Comparison of ENCODE assay signal across 1 cellular context in the genomic region with DNA sequence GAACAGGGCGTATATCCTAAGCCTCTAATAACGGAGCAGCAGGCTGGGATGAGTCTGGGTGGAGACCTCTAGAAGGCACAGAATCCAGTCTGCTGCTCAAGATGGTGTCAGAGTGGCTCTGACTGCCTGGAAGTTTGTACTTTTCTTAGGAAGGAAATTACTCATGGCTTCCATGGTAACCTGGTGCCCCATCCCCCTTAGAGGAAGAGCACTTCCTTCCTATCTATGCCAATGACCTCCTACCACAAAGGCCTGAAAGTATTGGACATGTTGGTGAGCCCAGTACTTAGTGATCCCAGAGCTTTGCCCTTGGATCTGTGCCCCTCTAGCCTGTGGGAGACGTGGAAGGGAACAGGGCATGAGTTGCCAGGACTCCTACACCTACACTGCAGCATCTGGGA.
TF ChIP-seq lines count a peak whose summit lies in the region.

No MANE protein-coding gene starts in this region.

TF ChIP-seq in IMR-90, 13 proteins besides CTCF, POLR2A, EP300 and RAD21:
- TF ChIP-seq, protein P1, sequence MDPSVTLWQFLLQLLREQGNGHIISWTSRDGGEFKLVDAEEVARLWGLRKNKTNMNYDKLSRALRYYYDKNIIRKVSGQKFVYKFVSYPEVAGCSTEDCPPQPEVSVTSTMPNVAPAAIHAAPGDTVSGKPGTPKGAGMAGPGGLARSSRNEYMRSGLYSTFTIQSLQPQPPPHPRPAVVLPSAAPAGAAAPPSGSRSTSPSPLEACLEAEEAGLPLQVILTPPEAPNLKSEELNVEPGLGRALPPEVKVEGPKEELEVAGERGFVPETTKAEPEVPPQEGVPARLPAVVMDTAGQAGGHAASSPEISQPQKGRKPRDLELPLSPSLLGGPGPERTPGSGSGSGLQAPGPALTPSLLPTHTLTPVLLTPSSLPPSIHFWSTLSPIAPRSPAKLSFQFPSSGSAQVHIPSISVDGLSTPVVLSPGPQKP (IDR thresholded peaks at IDR 0.05; ENCODE audit: borderline replicate concordance, low read depth, low read length): no peak
- TF ChIP-seq SMC3 (IDR thresholded peaks at IDR 0.05; ENCODE audit: low read depth, low read length) (no peak), MAFK (IDR thresholded peaks at IDR 0.05; ENCODE audit: low read depth, low read length) (no peak), FOS (IDR thresholded peaks at IDR 0.05; ENCODE audit: low read depth, low read length) (no peak), MAZ (IDR thresholded peaks at IDR 0.05; ENCODE audit: borderline replicate concordance, low read depth, low read length) (no peak), NFE2L2 (IDR thresholded peaks at IDR 0.05; ENCODE audit: low read depth, low read length) (no peak), RFX5 (IDR thresholded peaks at IDR 0.05; ENCODE audit: low read depth, low read length) (no peak), BHLHE40 (IDR thresholded peaks at IDR 0.05; ENCODE audit: low read depth, low read length) (no peak), MXI1 (IDR thresholded peaks at IDR 0.05; ENCODE audit: borderline replicate concordance, low read depth, low read length) (no peak), RCOR1 (IDR thresholded peaks at IDR 0.05; ENCODE audit: insufficient replicate concordance, low read length) (no peak), CEBPB (IDR thresholded peaks at IDR 0.05; ENCODE audit: low read depth, low read length) (no peak), CHD1 (IDR thresholded peaks at IDR 0.05; ENCODE audit: low read depth, low read length) (no peak)
- TF ChIP-seq, protein P2, sequence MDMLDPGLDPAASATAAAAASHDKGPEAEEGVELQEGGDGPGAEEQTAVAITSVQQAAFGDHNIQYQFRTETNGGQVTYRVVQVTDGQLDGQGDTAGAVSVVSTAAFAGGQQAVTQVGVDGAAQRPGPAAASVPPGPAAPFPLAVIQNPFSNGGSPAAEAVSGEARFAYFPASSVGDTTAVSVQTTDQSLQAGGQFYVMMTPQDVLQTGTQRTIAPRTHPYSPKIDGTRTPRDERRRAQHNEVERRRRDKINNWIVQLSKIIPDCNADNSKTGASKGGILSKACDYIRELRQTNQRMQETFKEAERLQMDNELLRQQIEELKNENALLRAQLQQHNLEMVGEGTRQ (IDR thresholded peaks at IDR 0.05; ENCODE audit: low read depth, low read length): no peak
TF ChIP-seq in IMR-90: peak in this region for 0.
